ENCODE assay signal across 22 cellular contexts in genomic region chr9:127595606-127596005, GRCh38.
"Had no signal": no experiment of that assay in that cellular context is flagged by ENCODE, and none has a peak within 500 bp of the region (broad histone marks: within the 10 kb centered on the region; RNA-seq: fewer than 3 reads in every experiment).

No MANE protein-coding gene starts in this region.

- H3K4me3 Mint-ChIP-seq: activated CD4-positive, alpha-beta T cell treated with anti-CD3 and anti-CD28 coated beads, Interleukin-2, amount 10 ng/mL, durations not matched to agents 7 days and 5 days; activated CD8-positive, alpha-beta T cell treated with anti-CD3 and anti-CD28 coated beads for 36 hours; activated T-helper 1 cell treated with anti-CD3 and anti-CD28 coated beads, Interleukin-12 subunit alpha, Interleukin-12 subunit beta, Interleukin-2, Interleukin-4 antibody, amounts not matched to agents 30 ng/mL and 10 ng/mL and 1 ng/mL, durations not matched to agents 14 hours and 24 hours and 36 hours; endodermal cell; nephron; stimulated activated naive CD8-positive, alpha-beta T cell treated with anti-CD3 and anti-CD28 coated beads, Interleukin-15, Interleukin-2, amounts not matched to agents 100 ng/mL and 50 ng/mL, for 24 hours had no signal

- H3K9me3 Mint-ChIP-seq: activated CD4-positive, alpha-beta T cell treated with anti-CD3 and anti-CD28 coated beads, Interleukin-2, amount 10 ng/mL, durations not matched to agents 7 days and 5 days; activated CD8-positive, alpha-beta T cell treated with anti-CD3 and anti-CD28 coated beads for 36 hours; activated T-helper 1 cell treated with anti-CD3 and anti-CD28 coated beads, Interleukin-12 subunit alpha, Interleukin-12 subunit beta, Interleukin-2, Interleukin-4 antibody, amounts not matched to agents 30 ng/mL and 10 ng/mL and 1 ng/mL, durations not matched to agents 14 hours and 24 hours and 36 hours; endodermal cell; nephron; stimulated activated naive CD8-positive, alpha-beta T cell treated with anti-CD3 and anti-CD28 coated beads, Interleukin-15, Interleukin-2, amounts not matched to agents 100 ng/mL and 50 ng/mL, for 24 hours had no signal

- H3K27me3 Mint-ChIP-seq: activated CD8-positive, alpha-beta T cell treated with anti-CD3 and anti-CD28 coated beads for 36 hours; stimulated activated naive CD8-positive, alpha-beta T cell treated with anti-CD3 and anti-CD28 coated beads, Interleukin-15, Interleukin-2, amounts not matched to agents 100 ng/mL and 50 ng/mL, for 24 hours had no signal

- DNase-seq: activated CD4-positive, alpha-beta T cell treated with anti-CD3 and anti-CD28 coated beads, Interleukin-2, amount 10 ng/mL, durations not matched to agents 7 days and 5 days; activated CD8-positive, alpha-beta T cell treated with anti-CD3 and anti-CD28 coated beads for 36 hours; activated gamma-delta T cell; activated naive CD4-positive, alpha-beta T cell treated with anti-CD3 and anti-CD28 coated beads, Interleukin-2, amount 50 U/mL, for 16 hours; anterior cingulate cortex; body of pancreas; cortex of kidney; endodermal cell; hypothalamus; left colon; mesenchymal stem cell; ovary; right cardiac atrium; stimulated activated CD4-positive, alpha-beta T cell treated with anti-CD3 and anti-CD28 coated beads, Interleukin-1b, Interleukin-23, amount 100 ng/mL, for 48 hours; substantia nigra; T1000; thyroid gland had no signal

- H3K4me1 Mint-ChIP-seq: activated CD4-positive, alpha-beta T cell treated with anti-CD3 and anti-CD28 coated beads, Interleukin-2, amount 10 ng/mL, durations not matched to agents 7 days and 5 days; endodermal cell; nephron had no signal

- H3K27ac Mint-ChIP-seq: activated CD4-positive, alpha-beta T cell treated with anti-CD3 and anti-CD28 coated beads, Interleukin-2, amount 10 ng/mL, durations not matched to agents 7 days and 5 days; activated CD8-positive, alpha-beta T cell treated with anti-CD3 and anti-CD28 coated beads for 36 hours; activated T-helper 1 cell treated with anti-CD3 and anti-CD28 coated beads, Interleukin-12 subunit alpha, Interleukin-12 subunit beta, Interleukin-2, Interleukin-4 antibody, amounts not matched to agents 30 ng/mL and 10 ng/mL and 1 ng/mL, durations not matched to agents 14 hours and 24 hours and 36 hours; endodermal cell; nephron; stimulated activated naive CD8-positive, alpha-beta T cell treated with anti-CD3 and anti-CD28 coated beads, Interleukin-15, Interleukin-2, amounts not matched to agents 100 ng/mL and 50 ng/mL, for 24 hours had no signal

- ATAC-seq: activated CD4-positive, CD25-positive, alpha-beta regulatory T cell treated with anti-CD3 and anti-CD28 coated beads, Interleukin-2, amount 50 U/mL, for 24 hours; activated CD8-positive, alpha-beta T cell treated with anti-CD3 and anti-CD28 coated beads for 36 hours; body of pancreas; gastroesophageal sphincter; left colon; right cardiac atrium had no signal
